ENCODE assay signal across 7 cellular contexts in the genomic region with DNA sequence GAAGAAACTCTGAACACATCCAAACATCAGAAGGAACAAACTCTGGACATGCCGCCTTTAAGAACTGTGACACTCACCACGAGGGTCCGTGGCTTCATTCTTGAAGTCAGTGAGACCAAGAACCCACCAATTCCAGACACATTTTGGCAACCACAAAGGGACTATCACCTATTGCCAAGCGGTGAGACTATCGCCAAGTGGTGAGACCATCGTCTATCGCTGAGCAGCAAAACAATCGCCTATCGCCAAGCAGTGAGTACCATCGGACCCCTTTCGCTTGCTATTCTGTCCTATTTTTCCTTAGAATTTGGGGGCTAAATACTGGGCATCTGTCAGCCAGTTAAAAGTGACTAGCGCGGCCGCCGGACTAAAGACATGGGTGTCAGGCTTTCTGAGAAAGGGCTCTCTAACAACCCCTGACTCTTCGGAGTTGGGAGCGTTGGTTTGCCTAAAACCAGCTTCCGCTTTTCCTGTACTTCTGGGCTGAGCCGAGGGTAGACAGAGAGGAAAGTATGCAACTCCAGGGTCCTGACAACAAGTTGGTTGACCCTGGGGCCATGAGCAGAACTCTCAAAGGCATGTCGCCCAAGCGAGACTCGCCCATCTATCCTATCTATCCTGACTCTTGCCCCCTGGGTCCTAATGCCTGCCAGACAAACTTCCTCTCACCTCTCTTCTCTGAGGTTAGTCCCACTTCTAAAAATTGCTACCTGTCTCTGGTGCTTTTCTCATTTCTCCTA. TPM values are rescaled to one million over a fixed set of nuclear protein-coding genes. Genes with fewer than 3 reads are reported as not detected.
A peak's percentile ranks its signal among the peaks of the same experiment; 100 is the strongest.
DNase-seq lines count a peak whose midpoint lies in the region; ATAC-seq, FAIRE-seq and TF ChIP-seq lines count a peak whose summit lies in the region.
"Not testable (repeated sequence)": the region's sequence is repeated elsewhere in the genome, so short reads cannot be mapped to it uniquely, and the experiment has no call there.

No MANE protein-coding gene starts in this region.

- H3K4me1 Mint-ChIP-seq in activated CD4-positive, alpha-beta T cell treated with anti-CD3 and anti-CD28 coated beads, Interleukin-2, amount 10 ng/mL, durations not matched to agents 24 days and 14 days = not testable (repeated sequence)
- peaks cover 22% of the 10 kb centered on the region for H3K4me1 Mint-ChIP-seq in activated naive CD4-positive, alpha-beta T cell treated with anti-CD3 and anti-CD28 coated beads, Interleukin-2, amount 50 U/mL, for 24 hours
- H3K4me1 Mint-ChIP-seq in endodermal cell = peaks cover 23% of the 10 kb centered on the region
- H3K4me1 Mint-ChIP-seq in neural crest cell = peaks cover 31% of the 10 kb centered on the region

- peak overlapping the region; percentile 42 for H2AFZ ChIP-seq in HepG2 (ENCODE audit: low read length)

- H4K20me1 ChIP-seq in HepG2 (ENCODE audit: insufficient read depth, low read length) = not testable (repeated sequence)

- H3K27me3 ChIP-seq in endodermal cell (ENCODE audit: control insufficient read depth, insufficient read depth, low read length, poor library complexity, severe bottlenecking); HepG2 (ENCODE audit: control insufficient read depth in 1 of 2, insufficient read depth in 2 of 2, low read length in 2 of 2): not testable (repeated sequence)

- H3K27ac Mint-ChIP-seq in activated CD4-positive, alpha-beta T cell treated with anti-CD3 and anti-CD28 coated beads, Interleukin-2, amount 10 ng/mL, durations not matched to agents 24 days and 14 days = peak overlapping the region; percentile 69
- H3K27ac Mint-ChIP-seq in activated naive CD4-positive, alpha-beta T cell treated with anti-CD3 and anti-CD28 coated beads, Interleukin-2, amount 50 U/mL, for 24 hours = not testable (repeated sequence)
- peak overlapping the region; percentile 90 for H3K27ac Mint-ChIP-seq in endodermal cell
- peak overlapping the region; percentile 97 for H3K27ac Mint-ChIP-seq in neural crest cell (ENCODE audit: unreplicated experiment)

- 8 to 39% methylated on average over 20 to 22 of the region's 22 CpGs for WGBS in endodermal cell (ENCODE audit: insufficient coverage in 1 of 2, insufficient read length in 1 of 2), 2 experiments
- WGBS in HepG2 (ENCODE audit: low lambda C conversion rate) = 72% methylated on average over 19 of the region's 22 CpGs

- not testable (repeated sequence) for ATAC-seq in HepG2

- not testable (repeated sequence) for H3K79me2 ChIP-seq in HepG2 (ENCODE audit: insufficient read depth, low read length)

- not testable (repeated sequence) for H3K36me3 Mint-ChIP-seq in activated CD4-positive, alpha-beta T cell treated with anti-CD3 and anti-CD28 coated beads, Interleukin-2, amount 10 ng/mL, durations not matched to agents 24 days and 14 days (ENCODE audit: low read depth); activated naive CD4-positive, alpha-beta T cell treated with anti-CD3 and anti-CD28 coated beads, Interleukin-2, amount 50 U/mL, for 24 hours; endodermal cell (ENCODE audit: low read depth)
- H3K36me3 Mint-ChIP-seq in neural crest cell (ENCODE audit: low read depth) = peaks cover 16% of the 10 kb centered on the region

- H3K9me3 Mint-ChIP-seq in activated CD4-positive, alpha-beta T cell treated with anti-CD3 and anti-CD28 coated beads, Interleukin-2, amount 10 ng/mL, durations not matched to agents 24 days and 14 days; activated naive CD4-positive, alpha-beta T cell treated with anti-CD3 and anti-CD28 coated beads, Interleukin-2, amount 50 U/mL, for 24 hours; endodermal cell; neural crest cell: not testable (repeated sequence)

- intact Hi-C loops in activated CD4-positive, alpha-beta T cell treated with anti-CD3 and anti-CD28 coated beads, Interleukin-2, amount 10 ng/mL, durations not matched to agents 24 days and 14 days (cut with micrococcal nuclease) = not testable (repeated sequence)
- intact Hi-C loops in HepG2 (cut with micrococcal nuclease; ENCODE audit: unreplicated experiment) = loop anchor here (10.0 kb wide), 1 partner anchor 348 kb away; the partner anchor contains the start of gene PDCD6IP

- TF ChIP-seq RAD21 in HepG2 (CRISPR knock-in tag; IDR thresholded peaks at IDR 0.05) = not testable (repeated sequence)

- not testable (repeated sequence) for TF ChIP-seq CTCF in endodermal cell (conservative IDR thresholded peaks at IDR 0.05); HepG2 (CRISPR knock-in tag; IDR thresholded peaks at IDR 0.05); neural crest cell (conservative IDR thresholded peaks at IDR 0.05)

- H3K9ac ChIP-seq in endodermal cell (ENCODE audit: extremely low read depth, low read length, poor library complexity, severe bottlenecking) = peak overlapping the region; percentile 38
- not testable (repeated sequence) for H3K9ac ChIP-seq in HepG2 (ENCODE audit: insufficient read depth, low read depth, low read length)

- H3K4me2 ChIP-seq in HepG2 (ENCODE audit: low read depth, low read length) = peak overlapping the region; percentile 66

- H3K27me3 Mint-ChIP-seq in activated CD4-positive, alpha-beta T cell treated with anti-CD3 and anti-CD28 coated beads, Interleukin-2, amount 10 ng/mL, durations not matched to agents 24 days and 14 days; activated naive CD4-positive, alpha-beta T cell treated with anti-CD3 and anti-CD28 coated beads, Interleukin-2, amount 50 U/mL, for 24 hours; endodermal cell (ENCODE audit: insufficient read depth); neural crest cell (ENCODE audit: low read depth): not testable (repeated sequence)

- not testable (repeated sequence) for FAIRE-seq in HepG2 (lab: Jason Lieb, UNC)

- H3K9me3 ChIP-seq in endodermal cell (ENCODE audit: control insufficient read depth, low read length); HepG2 (ENCODE audit: low read length): not testable (repeated sequence)

- BruUV-seq in HepG2 (replicated peaks; lab: Mats Ljungman, UMichigan) = TSS peak; percentile 71

- TF ChIP-seq EP300 in HepG2 (IDR thresholded peaks at IDR 0.05; ENCODE audit: low read depth in 2 of 2, low read length in 2 of 2); HepG2 (CRISPR knock-in tag; IDR thresholded peaks at IDR 0.05; ENCODE audit: borderline replicate concordance): not testable (repeated sequence)

- H3K4me3 ChIP-seq in endodermal cell (ENCODE audit: low read length) = peak overlapping the region; percentile 93
- H3K4me3 ChIP-seq in HepG2 (replicated peaks in 1 of 3; ENCODE audit: insufficient read depth in 1 of 3, low read depth in 2 of 3, low read length in 3 of 3) = peak overlapping the region; percentile 26 to 53 (median 48); a peak in 5 of 6 replicates

- not testable (repeated sequence) for H3K27ac ChIP-seq in endodermal cell (ENCODE audit: low read depth, low read length); HepG2 (ENCODE audit: extremely low read length, insufficient read depth, low read length)

- peak overlapping the region; percentile 83 for H3K4me3 Mint-ChIP-seq in activated CD4-positive, alpha-beta T cell treated with anti-CD3 and anti-CD28 coated beads, Interleukin-2, amount 10 ng/mL, durations not matched to agents 24 days and 14 days
- peak overlapping the region; percentile 86 for H3K4me3 Mint-ChIP-seq in activated naive CD4-positive, alpha-beta T cell treated with anti-CD3 and anti-CD28 coated beads, Interleukin-2, amount 50 U/mL, for 24 hours
- H3K4me3 Mint-ChIP-seq in endodermal cell (peak overlapping the region; percentile 84), neural crest cell (peak overlapping the region; percentile 99)

- not testable (repeated sequence) for H3K4me1 ChIP-seq in endodermal cell (ENCODE audit: control insufficient read depth, insufficient read depth, low read length)
- H3K4me1 ChIP-seq in HepG2 (ENCODE audit: insufficient read depth, low read length) = peaks cover 24% of the 10 kb centered on the region

- in situ Hi-C loops in HepG2 (cut with HindIII; ENCODE audit: extremely low pct_ligation_motif_present, low pct_unique_long_range_greater_than_20kb) = not testable (repeated sequence)

- not testable (repeated sequence) for H3K36me3 ChIP-seq in endodermal cell (ENCODE audit: control insufficient read depth, insufficient read depth, low read length); HepG2 (replicated peaks in 1 of 2; ENCODE audit: control insufficient read depth in 1 of 2, insufficient read depth in 2 of 2, low read length in 2 of 2)

- TF ChIP-seq POLR2A in HepG2 (IDR thresholded peaks at IDR 0.05; ENCODE audit: insufficient read depth in 1 of 2, low read depth in 2 of 2, low read length in 2 of 2) = not testable (repeated sequence)

- POLR2A ChIA-PET in HepG2 (lab: Yijun Ruan, JAX) = interaction anchor here (1.1 kb wide), 1 partner anchor 8 kb away, joined by 3 read pairs; no protein-coding TSS in a partner anchor

- CTCF ChIA-PET in HepG2 (lab: Yijun Ruan, JAX; ENCODE audit: low intra/inter-chr PET ratio, low total read pairs) = not testable (repeated sequence)

- peak; percentile 84 for DNase-seq in ELF-1 (ENCODE audit: low read depth, low spot score)
- peak; percentile 33 for DNase-seq in NCI-H69 (lab: John Stamatoyannopoulos, UW)
- DNase-seq in activated CD4-positive, alpha-beta T cell treated with anti-CD3 and anti-CD28 coated beads, Interleukin-2, amount 10 ng/mL, durations not matched to agents 24 days and 14 days; HepG2 (ENCODE audit: low spot score): not testable (repeated sequence)
- peak; percentile 74 for DNase-seq in endodermal cell
- DNase-seq in neural crest cell (ENCODE audit: low read depth, low spot score) = peak; percentile 25

RNA-seq across cellular contexts. Expression of gene UBP1, which starts 6.9 kb away (rescaled TPM):
- 72.1 and 74.1 TPM in 2 replicates for total RNA-seq in activated CD4-positive, alpha-beta T cell treated with anti-CD3 and anti-CD28 coated beads, Interleukin-2, amount 10 ng/mL, durations not matched to agents 24 days and 14 days
- total RNA-seq in endodermal cell = 10 to 100 TPM; 69.2 to 84.5 TPM
- 65.8 TPM for polyA plus RNA-seq in endodermal cell (2013, experiment 1 of 2)
- polyA plus RNA-seq in endodermal cell (2013, experiment 2 of 2) = 62.4 TPM
- total RNA-seq in HepG2 (2016; rRNA removed; fragmentation: Illumina TruSeq; extraction: Trizol) = 48.3 and 56.7 TPM in 2 replicates
- total RNA-seq in HepG2 (2016; cell fraction: cytosol; rRNA removed; fragmentation: Illumina TruSeq; extraction: Trizol; ENCODE audit: low read depth) = 35.3 and 36.1 TPM in 2 replicates
- 49.2 and 49.4 TPM in 2 replicates for total RNA-seq in HepG2 (2016; cell fraction: insoluble cytoplasmic fraction; rRNA removed; fragmentation: Illumina TruSeq; extraction: Trizol)
- total RNA-seq in HepG2 (2016; cell fraction: membrane; rRNA removed; fragmentation: Illumina TruSeq; extraction: Trizol) = 55.1 and 56.2 TPM in 2 replicates
- 67.4 and 77.3 TPM in 2 replicates for total RNA-seq in HepG2 (2016; cell fraction: nucleus; rRNA removed; fragmentation: Illumina TruSeq; extraction: Trizol)
- 71.0 and 79.9 TPM in 2 replicates for polyA plus RNA-seq in HepG2 (2011; rRNA removed)
- 25.7 and 36.4 TPM in 2 replicates for polyA plus RNA-seq in HepG2 (2011; cell fraction: cytosol; rRNA removed)
- polyA plus RNA-seq in HepG2 (2011; cell fraction: nucleus; rRNA removed) = 113 and 124 TPM in 2 replicates
- 41.9 and 51.9 TPM in 2 replicates for polyA plus RNA-seq in HepG2 (2012)
- 10.7 and 11.9 TPM in 2 replicates for polyA plus RNA-seq in HepG2 (2016; cell fraction: cytosol; fragmentation: Illumina TruSeq; extraction: Trizol; ENCODE audit: low read depth)
- polyA plus RNA-seq in HepG2 (2016; cell fraction: insoluble cytoplasmic fraction; fragmentation: Illumina TruSeq; extraction: Trizol; ENCODE audit: low read depth) = 87.2 and 101 TPM in 2 replicates
- polyA plus RNA-seq in HepG2 (2016; cell fraction: membrane; fragmentation: Illumina TruSeq; extraction: Trizol; ENCODE audit: low read depth) = 50.8 and 53.0 TPM in 2 replicates
- 138 and 140 TPM in 2 replicates for polyA plus RNA-seq in HepG2 (2016; cell fraction: nucleus; fragmentation: Illumina TruSeq; extraction: Trizol; ENCODE audit: insufficient read depth, low read depth)
- 50.1 and 65.5 TPM in 2 replicates for polyA minus RNA-seq in HepG2 (2011; rRNA and poly(A)+ RNA removed; ENCODE audit: low replicate concordance)
- 33.4 and 39.2 TPM in 2 replicates for polyA minus RNA-seq in HepG2 (2011; cell fraction: cytosol; rRNA and poly(A)+ RNA removed)
- polyA minus RNA-seq in HepG2 (2011; cell fraction: nucleus; rRNA and poly(A)+ RNA removed) = 129 and 147 TPM in 2 replicates
- total RNA-seq in neural crest cell = 81.9 and 90.9 TPM in 2 replicates
